Comparison of ENCODE assay signal across 9 cellular contexts in genomic region chr9:133126697-133127339, GRCh38. TPM values are rescaled to one million over a fixed set of nuclear protein-coding genes. Genes with fewer than 3 reads are reported as not detected.
A peak's percentile ranks its signal among the peaks of the same experiment; 100 is the strongest.
DNase-seq lines count a peak whose midpoint lies in the region; ATAC-seq and TF ChIP-seq lines count a peak whose summit lies in the region.
"Had no signal": no experiment of that assay in that cellular context is flagged by ENCODE, and none has a peak within 500 bp of the region (broad histone marks: within the 10 kb centered on the region; RNA-seq: fewer than 3 reads in every experiment).

No MANE protein-coding gene starts in this region.

- peaks cover 94% of the 10 kb centered on the region for H3K36me3 Mint-ChIP-seq in effector memory CD8-positive, alpha-beta T cell (ENCODE audit: insufficient read depth)
- no peaks in the 10 kb centered on the region for H3K36me3 Mint-ChIP-seq in natural killer cell treated with Interleukin-12 subunit alpha and Interleukin-12 subunit beta and Interleukin-15 and Interleukin-18, amount 100 ng/mL, for 72 hours

- no peak for DNase-seq in Right ventricle myocardium inferior (ENCODE audit: missing footprints)
- no peak for DNase-seq in cardiac septum (ENCODE audit: low spot score)
- no peak for DNase-seq in effector memory CD8-positive, alpha-beta T cell
- DNase-seq in natural killer cell treated with Interleukin-12 subunit alpha and Interleukin-12 subunit beta and Interleukin-15 and Interleukin-18, amount 100 ng/mL, for 72 hours (ENCODE audit: low spot score) = no peak
- DNase-seq in NCI-H2196 (lab: John Stamatoyannopoulos, UW; ENCODE audit: unreplicated experiment) = no peak
- no peak for DNase-seq in GM10266 (ENCODE audit: extremely low spot score)
- DNase-seq: NCI-H187 treated with DMSO at 0.1 percent for 48 hours had no signal

- H3K4me3 Mint-ChIP-seq in effector memory CD8-positive, alpha-beta T cell = peak overlapping the region; percentile 92 to 98
- peak overlapping the region; percentile 84 for H3K4me3 Mint-ChIP-seq in natural killer cell treated with Interleukin-12 subunit alpha and Interleukin-12 subunit beta and Interleukin-15 and Interleukin-18, amount 100 ng/mL, for 72 hours

- intact Hi-C loops in Right ventricle myocardium inferior (cut with DNase I) = no loop called here
- intact Hi-C loops in cardiac septum (cut with DNase I) = no loop called here

- H3K4me1 Mint-ChIP-seq in effector memory CD8-positive, alpha-beta T cell (ENCODE audit: low read depth in 2 of 2) = peaks cover 75 to 76% of the 10 kb centered on the region in 2 donors
- peaks cover 63 to 79% of the 10 kb centered on the region in 2 donors for H3K4me1 Mint-ChIP-seq in natural killer cell treated with Interleukin-12 subunit alpha and Interleukin-12 subunit beta and Interleukin-15 and Interleukin-18, amount 100 ng/mL, for 72 hours (ENCODE audit: low read depth in 2 of 2)

- H3K27me3 Mint-ChIP-seq in effector memory CD8-positive, alpha-beta T cell = no peaks in the 10 kb centered on the region
- H3K27me3 Mint-ChIP-seq in natural killer cell treated with Interleukin-12 subunit alpha and Interleukin-12 subunit beta and Interleukin-15 and Interleukin-18, amount 100 ng/mL, for 72 hours = no peaks in the 10 kb centered on the region

- H3K9me3 Mint-ChIP-seq in effector memory CD8-positive, alpha-beta T cell = no peaks in the 10 kb centered on the region
- H3K9me3 Mint-ChIP-seq in natural killer cell treated with Interleukin-12 subunit alpha and Interleukin-12 subunit beta and Interleukin-15 and Interleukin-18, amount 100 ng/mL, for 72 hours = no peaks in the 10 kb centered on the region

- ATAC-seq in Right ventricle myocardium inferior = peak; percentile 5
- ATAC-seq in effector memory CD8-positive, alpha-beta T cell (replicated peaks) = no peak
- no peak for ATAC-seq in natural killer cell treated with Interleukin-12 subunit alpha and Interleukin-12 subunit beta and Interleukin-15 and Interleukin-18, amount 100 ng/mL, for 72 hours
- no peak for ATAC-seq in HG03108 (IDR thresholded peaks at IDR 0.05; ENCODE audit: unreplicated experiment)
- ATAC-seq in GM18505 (IDR thresholded peaks at IDR 0.05; ENCODE audit: unreplicated experiment) = no peak

- TF ChIP-seq POLR2A in GM18505 (IDR thresholded peaks at IDR 0.05; ENCODE audit: borderline replicate concordance, extremely low read depth, insufficient read depth, insufficient read length) = no peak

- peak overlapping the region; percentile 99 to 100 for H3K27ac Mint-ChIP-seq in effector memory CD8-positive, alpha-beta T cell
- H3K27ac Mint-ChIP-seq in natural killer cell treated with Interleukin-12 subunit alpha and Interleukin-12 subunit beta and Interleukin-15 and Interleukin-18, amount 100 ng/mL, for 72 hours = peak overlapping the region; percentile 74 to 90

- TF ChIP-seq CTCF in GM10266 (IDR thresholded peaks at IDR 0.05; ENCODE audit: control insufficient read depth, insufficient read depth, low read depth, missing control alignments) = no peak

RNA-seq across cellular contexts. Expression of gene RALGDS, which starts 5.8 kb away (rescaled TPM):
- 33.7 TPM for total RNA-seq in Right ventricle myocardium inferior
- total RNA-seq in cardiac septum = 23.9 TPM
- 100 to 1,000 TPM; 138 to 159 TPM for total RNA-seq in natural killer cell treated with Interleukin-12 subunit alpha and Interleukin-12 subunit beta and Interleukin-15 and Interleukin-18, amount 100 ng/mL, for 72 hours

RNA-seq across cellular contexts. Expression of gene GBGT1, which starts 36.9 kb away (rescaled TPM):
- 8.2 TPM for total RNA-seq in Right ventricle myocardium inferior
- total RNA-seq in cardiac septum = 4.6 TPM
- total RNA-seq in natural killer cell treated with Interleukin-12 subunit alpha and Interleukin-12 subunit beta and Interleukin-15 and Interleukin-18, amount 100 ng/mL, for 72 hours = 1 to 10 TPM; 4.1 to 7.2 TPM
